ENCODE assay signal across 5 cellular contexts in the genomic region with DNA sequence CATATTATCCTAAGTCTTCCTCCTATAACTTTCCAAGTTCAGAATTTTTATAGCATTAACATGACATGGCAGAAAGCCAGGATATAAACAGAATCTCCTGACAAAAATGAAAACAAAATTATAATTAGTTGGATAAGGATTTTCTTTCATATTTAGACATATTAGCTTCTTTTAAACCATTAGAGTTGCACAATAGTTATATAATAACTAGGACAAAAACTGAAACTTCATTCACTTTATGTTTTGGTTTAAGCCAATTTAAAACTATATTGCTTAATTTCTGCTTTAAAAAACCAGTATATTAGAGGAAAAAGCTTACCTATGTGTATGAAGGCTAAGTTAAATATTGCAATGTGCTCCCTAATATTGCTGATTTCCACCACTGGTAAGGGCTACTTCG.
"Had no signal": no experiment of that assay in that cellular context is flagged by ENCODE, and none has a peak within 500 bp of the region (broad histone marks: within the 10 kb centered on the region; RNA-seq: fewer than 3 reads in every experiment).

No MANE protein-coding gene starts in this region.

- DNase-seq: KBM-7, KG1 had no signal

- H3K4me2 ChIP-seq: KMS-11 had no signal

- FAIRE-seq: HTR-8/SVneo had no signal

- H3K9ac ChIP-seq: KMS-11 had no signal

- H3K27ac ChIP-seq: HL-60, KMS-11 had no signal
